Comparison of ENCODE assay signal across 1 cellular context in the genomic region with DNA sequence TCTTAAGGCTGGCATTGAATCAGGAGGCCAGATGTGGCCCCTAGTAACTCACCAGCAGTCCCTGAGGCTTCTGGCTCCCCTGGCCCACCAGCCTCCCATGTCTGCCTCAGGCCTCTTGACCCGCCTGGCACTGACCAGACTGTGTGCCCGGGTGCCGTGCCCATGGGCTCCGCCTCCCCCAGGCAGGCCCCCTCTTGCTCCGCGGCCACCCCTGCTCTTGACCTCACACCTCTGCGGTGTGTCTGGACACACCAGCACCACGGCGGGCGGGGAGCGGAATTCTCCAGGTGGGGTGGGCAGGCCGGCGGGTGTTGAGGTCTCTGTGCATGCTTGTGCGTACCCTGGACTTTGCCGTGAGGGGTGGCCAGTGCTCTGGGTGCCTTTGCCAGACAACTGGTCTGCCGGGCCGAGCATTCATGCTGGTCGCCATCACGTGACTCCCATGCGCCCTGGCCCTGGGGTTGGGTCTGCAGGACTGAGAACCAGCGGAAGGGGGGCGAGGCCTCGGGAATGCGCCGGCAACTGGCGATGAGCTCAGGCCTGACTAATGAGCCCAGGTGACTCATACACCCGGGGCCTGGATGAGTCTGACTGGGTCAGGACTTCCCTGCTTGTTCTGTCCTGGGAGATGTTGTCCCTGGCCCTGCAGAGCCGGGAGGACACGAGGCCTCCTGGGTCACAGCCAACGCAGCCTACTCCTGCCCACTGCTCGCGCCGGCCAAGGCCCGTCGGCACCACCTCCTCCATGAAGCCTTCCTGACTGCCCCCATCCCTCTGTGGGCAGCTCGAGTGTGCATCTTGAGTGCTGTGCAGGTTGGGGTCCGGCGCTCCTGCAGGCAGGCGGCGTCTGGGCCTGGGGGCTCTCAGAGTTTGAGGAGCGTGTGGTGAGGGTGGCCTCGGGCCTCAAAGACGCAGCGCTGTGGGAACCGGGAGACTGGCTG.
TF ChIP-seq lines count a peak whose summit lies in the region.

No MANE protein-coding gene starts in this region.

TF ChIP-seq in K562, 482 proteins besides CTCF, POLR2A, EP300 and RAD21 (continued from another document and continues in another):
- no peak for TF ChIP-seq MAFG (tag; conservative IDR thresholded peaks at IDR 0.05)
- TF ChIP-seq, protein P1, sequence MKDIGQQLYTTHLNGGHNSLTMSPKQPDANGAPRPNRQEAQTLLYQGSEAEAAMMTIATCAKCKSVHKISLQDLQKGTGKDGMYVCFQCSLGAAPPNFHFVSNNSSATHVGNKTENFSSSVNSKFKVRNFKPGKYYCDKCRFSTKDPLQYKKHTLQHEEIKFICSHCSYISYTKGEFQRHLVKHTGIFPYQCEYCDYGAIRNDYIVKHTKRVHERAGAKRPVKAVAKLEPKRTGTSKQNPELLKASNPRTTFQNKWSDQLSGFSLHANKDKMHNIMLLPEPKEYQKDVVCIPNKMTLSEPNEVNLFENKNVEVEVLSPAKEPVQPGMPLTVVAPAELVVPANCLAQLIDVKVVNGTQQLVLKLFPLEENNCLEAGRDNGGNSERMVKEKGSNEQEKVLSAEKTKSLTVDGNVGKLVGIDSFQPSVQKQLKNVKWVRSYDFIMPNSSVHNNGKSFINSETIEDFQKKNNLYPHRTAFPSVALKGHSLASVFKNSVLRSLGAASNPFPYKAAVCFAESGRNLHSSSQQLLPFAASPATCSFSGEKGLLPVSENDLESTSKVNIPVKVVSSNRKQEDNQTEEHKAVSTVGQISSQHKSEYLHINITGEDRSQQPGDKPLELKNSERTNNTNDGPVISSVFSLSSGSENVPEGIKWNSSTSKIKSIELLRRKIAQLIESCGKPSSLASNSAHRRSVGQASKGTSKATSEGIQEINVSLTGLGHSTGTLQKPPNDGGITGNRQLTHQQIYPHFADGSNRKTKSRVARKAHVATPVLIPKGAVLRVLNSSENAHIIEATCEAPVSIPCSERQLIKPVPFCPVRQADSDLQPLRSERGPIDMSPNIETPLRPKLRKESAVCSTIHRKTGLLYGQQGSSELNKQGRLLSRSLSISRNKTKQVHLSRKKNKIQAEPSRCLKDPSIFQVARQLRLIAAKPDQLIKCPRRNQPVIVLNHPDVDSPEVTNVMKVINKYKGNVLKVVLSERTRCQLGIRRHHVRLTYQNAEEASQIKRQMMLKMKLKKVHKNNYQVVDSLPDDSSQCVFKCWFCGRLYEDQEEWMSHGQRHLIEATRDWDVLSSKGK (CRISPR knock-in tag; IDR thresholded peaks at IDR 0.05), result no peak
- TF ChIP-seq, protein P2, sequence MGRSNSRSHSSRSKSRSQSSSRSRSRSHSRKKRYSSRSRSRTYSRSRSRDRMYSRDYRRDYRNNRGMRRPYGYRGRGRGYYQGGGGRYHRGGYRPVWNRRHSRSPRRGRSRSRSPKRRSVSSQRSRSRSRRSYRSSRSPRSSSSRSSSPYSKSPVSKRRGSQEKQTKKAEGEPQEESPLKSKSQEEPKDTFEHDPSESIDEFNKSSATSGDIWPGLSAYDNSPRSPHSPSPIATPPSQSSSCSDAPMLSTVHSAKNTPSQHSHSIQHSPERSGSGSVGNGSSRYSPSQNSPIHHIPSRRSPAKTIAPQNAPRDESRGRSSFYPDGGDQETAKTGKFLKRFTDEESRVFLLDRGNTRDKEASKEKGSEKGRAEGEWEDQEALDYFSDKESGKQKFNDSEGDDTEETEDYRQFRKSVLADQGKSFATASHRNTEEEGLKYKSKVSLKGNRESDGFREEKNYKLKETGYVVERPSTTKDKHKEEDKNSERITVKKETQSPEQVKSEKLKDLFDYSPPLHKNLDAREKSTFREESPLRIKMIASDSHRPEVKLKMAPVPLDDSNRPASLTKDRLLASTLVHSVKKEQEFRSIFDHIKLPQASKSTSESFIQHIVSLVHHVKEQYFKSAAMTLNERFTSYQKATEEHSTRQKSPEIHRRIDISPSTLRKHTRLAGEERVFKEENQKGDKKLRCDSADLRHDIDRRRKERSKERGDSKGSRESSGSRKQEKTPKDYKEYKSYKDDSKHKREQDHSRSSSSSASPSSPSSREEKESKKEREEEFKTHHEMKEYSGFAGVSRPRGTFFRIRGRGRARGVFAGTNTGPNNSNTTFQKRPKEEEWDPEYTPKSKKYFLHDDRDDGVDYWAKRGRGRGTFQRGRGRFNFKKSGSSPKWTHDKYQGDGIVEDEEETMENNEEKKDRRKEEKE (IDR thresholded peaks at IDR 0.05; ENCODE audit: borderline replicate concordance in 1 of 2, control insufficient read depth in 1 of 2, low read depth in 2 of 2, low read length in 1 of 2), result no peak
- peak; percentile 49; the same call in 1 of the 2 replicates for TF ChIP-seq GABPB1 (CRISPR knock-in tag; IDR thresholded peaks at IDR 0.05)
- TF ChIP-seq FOS (IDR thresholded peaks at IDR 0.05; ENCODE audit: extremely low read depth, insufficient read length), result peak; percentile 57
- no peak for TF ChIP-seq ZNF695 (CRISPR knock-in tag; IDR thresholded peaks at IDR 0.05)
- no peak for TF ChIP-seq RBM25 (IDR thresholded peaks at IDR 0.05; ENCODE audit: low read depth, low read length, severe bottlenecking)
- TF ChIP-seq, protein P3, sequence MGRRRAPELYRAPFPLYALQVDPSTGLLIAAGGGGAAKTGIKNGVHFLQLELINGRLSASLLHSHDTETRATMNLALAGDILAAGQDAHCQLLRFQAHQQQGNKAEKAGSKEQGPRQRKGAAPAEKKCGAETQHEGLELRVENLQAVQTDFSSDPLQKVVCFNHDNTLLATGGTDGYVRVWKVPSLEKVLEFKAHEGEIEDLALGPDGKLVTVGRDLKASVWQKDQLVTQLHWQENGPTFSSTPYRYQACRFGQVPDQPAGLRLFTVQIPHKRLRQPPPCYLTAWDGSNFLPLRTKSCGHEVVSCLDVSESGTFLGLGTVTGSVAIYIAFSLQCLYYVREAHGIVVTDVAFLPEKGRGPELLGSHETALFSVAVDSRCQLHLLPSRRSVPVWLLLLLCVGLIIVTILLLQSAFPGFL (CRISPR knock-in tag; IDR thresholded peaks at IDR 0.05), result no peak
- no peak for TF ChIP-seq ETV5 (CRISPR knock-in tag; IDR thresholded peaks at IDR 0.05; ENCODE audit: low read depth)
- no peak for TF ChIP-seq HOXB6 (CRISPR knock-in tag; IDR thresholded peaks at IDR 0.05; ENCODE audit: borderline replicate concordance)
- no peak for TF ChIP-seq ILK (tag; IDR thresholded peaks at IDR 0.05; ENCODE audit: borderline replicate concordance, low read depth)
- no peak for TF ChIP-seq ZNF778 (CRISPR knock-in tag; IDR thresholded peaks at IDR 0.05)
- no peak for TF ChIP-seq ZNF175 (CRISPR knock-in tag; IDR thresholded peaks at IDR 0.05; ENCODE audit: low read depth)
- no peak for TF ChIP-seq TAF15 (IDR thresholded peaks at IDR 0.05; ENCODE audit: low read depth, low read length)
- TF ChIP-seq ZNF586 (CRISPR knock-in tag; conservative IDR thresholded peaks at IDR 0.05), result no peak
- TF ChIP-seq ZNF699 (CRISPR knock-in tag; IDR thresholded peaks at IDR 0.05; ENCODE audit: insufficient replicate concordance), result no peak
- no peak for TF ChIP-seq ARID2 (IDR thresholded peaks at IDR 0.05)
- no peak for TF ChIP-seq HEY1 (CRISPR knock-in tag; IDR thresholded peaks at IDR 0.05; ENCODE audit: borderline replicate concordance)
- TF ChIP-seq MEF2D (tag; conservative IDR thresholded peaks at IDR 0.05; ENCODE audit: low read depth), result no peak
- TF ChIP-seq SNRNP70 (optimal IDR thresholded peaks at IDR 0.05; ENCODE audit: low read depth, low read length), result no peak
- TF ChIP-seq NR2C1 (IDR thresholded peaks at IDR 0.05), result no peak
- TF ChIP-seq NR2C1 (tag; IDR thresholded peaks at IDR 0.05), result no peak
- TF ChIP-seq MAZ (CRISPR knock-in tag; conservative IDR thresholded peaks at IDR 0.05 in 1 of 2, IDR thresholded peaks at IDR 0.05 in 1 of 2), result 0 out of 4 replicates have a peak, but pooled peaks of 1 of the 2 experiments have one; percentile 21
- TF ChIP-seq SIX5 (IDR thresholded peaks at IDR 0.05; ENCODE audit: borderline replicate concordance in 1 of 2, insufficient read depth in 1 of 2, low read depth in 1 of 2, low read length in 2 of 2), result no peak
- TF ChIP-seq ELF2 (CRISPR knock-in tag; IDR thresholded peaks at IDR 0.05), result no peak
- TF ChIP-seq, protein P4, sequence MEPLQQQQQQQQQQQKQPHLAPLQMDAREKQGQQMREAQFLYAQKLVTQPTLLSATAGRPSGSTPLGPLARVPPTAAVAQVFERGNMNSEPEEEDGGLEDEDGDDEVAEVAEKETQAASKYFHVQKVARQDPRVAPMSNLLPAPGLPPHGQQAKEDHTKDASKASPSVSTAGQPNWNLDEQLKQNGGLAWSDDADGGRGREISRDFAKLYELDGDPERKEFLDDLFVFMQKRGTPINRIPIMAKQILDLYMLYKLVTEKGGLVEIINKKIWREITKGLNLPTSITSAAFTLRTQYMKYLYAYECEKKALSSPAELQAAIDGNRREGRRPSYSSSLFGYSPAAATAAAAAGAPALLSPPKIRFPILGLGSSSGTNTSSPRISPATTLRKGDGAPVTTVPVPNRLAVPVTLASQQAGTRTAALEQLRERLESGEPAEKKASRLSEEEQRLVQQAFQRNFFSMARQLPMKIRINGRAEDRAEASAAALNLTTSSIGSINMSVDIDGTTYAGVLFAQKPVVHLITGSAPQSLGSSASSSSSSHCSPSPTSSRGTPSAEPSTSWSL (CRISPR knock-in tag; IDR thresholded peaks at IDR 0.05; ENCODE audit: borderline replicate concordance), result no peak
- TF ChIP-seq CXXC5 (CRISPR knock-in tag; IDR thresholded peaks at IDR 0.05), result peak; percentile 15; the same call in 1 of the 2 replicates
- TF ChIP-seq ARID1B (IDR thresholded peaks at IDR 0.05), result peak; percentile 77
- no peak for TF ChIP-seq HNRNPK (IDR thresholded peaks at IDR 0.05; ENCODE audit: low read depth, low read length, poor library complexity, severe bottlenecking)
- TF ChIP-seq, protein P5, sequence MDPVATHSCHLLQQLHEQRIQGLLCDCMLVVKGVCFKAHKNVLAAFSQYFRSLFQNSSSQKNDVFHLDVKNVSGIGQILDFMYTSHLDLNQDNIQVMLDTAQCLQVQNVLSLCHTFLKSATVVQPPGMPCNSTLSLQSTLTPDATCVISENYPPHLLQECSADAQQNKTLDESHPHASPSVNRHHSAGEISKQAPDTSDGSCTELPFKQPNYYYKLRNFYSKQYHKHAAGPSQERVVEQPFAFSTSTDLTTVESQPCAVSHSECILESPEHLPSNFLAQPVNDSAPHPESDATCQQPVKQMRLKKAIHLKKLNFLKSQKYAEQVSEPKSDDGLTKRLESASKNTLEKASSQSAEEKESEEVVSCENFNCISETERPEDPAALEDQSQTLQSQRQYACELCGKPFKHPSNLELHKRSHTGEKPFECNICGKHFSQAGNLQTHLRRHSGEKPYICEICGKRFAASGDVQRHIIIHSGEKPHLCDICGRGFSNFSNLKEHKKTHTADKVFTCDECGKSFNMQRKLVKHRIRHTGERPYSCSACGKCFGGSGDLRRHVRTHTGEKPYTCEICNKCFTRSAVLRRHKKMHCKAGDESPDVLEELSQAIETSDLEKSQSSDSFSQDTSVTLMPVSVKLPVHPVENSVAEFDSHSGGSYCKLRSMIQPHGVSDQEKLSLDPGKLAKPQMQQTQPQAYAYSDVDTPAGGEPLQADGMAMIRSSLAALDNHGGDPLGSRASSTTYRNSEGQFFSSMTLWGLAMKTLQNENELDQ (CRISPR knock-in tag; IDR thresholded peaks at IDR 0.05; ENCODE audit: borderline replicate concordance), result no peak
- TF ChIP-seq, protein P6, sequence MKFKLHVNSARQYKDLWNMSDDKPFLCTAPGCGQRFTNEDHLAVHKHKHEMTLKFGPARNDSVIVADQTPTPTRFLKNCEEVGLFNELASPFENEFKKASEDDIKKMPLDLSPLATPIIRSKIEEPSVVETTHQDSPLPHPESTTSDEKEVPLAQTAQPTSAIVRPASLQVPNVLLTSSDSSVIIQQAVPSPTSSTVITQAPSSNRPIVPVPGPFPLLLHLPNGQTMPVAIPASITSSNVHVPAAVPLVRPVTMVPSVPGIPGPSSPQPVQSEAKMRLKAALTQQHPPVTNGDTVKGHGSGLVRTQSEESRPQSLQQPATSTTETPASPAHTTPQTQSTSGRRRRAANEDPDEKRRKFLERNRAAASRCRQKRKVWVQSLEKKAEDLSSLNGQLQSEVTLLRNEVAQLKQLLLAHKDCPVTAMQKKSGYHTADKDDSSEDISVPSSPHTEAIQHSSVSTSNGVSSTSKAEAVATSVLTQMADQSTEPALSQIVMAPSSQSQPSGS (CRISPR knock-in tag; IDR thresholded peaks at IDR 0.05), result no peak
- TF ChIP-seq, protein P7, sequence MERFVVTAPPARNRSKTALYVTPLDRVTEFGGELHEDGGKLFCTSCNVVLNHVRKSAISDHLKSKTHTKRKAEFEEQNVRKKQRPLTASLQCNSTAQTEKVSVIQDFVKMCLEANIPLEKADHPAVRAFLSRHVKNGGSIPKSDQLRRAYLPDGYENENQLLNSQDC (CRISPR knock-in tag; IDR thresholded peaks at IDR 0.05), result no peak
- TF ChIP-seq, protein P8, sequence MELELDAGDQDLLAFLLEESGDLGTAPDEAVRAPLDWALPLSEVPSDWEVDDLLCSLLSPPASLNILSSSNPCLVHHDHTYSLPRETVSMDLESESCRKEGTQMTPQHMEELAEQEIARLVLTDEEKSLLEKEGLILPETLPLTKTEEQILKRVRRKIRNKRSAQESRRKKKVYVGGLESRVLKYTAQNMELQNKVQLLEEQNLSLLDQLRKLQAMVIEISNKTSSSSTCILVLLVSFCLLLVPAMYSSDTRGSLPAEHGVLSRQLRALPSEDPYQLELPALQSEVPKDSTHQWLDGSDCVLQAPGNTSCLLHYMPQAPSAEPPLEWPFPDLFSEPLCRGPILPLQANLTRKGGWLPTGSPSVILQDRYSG (tag; conservative IDR thresholded peaks at IDR 0.05; ENCODE audit: low read depth), result no peak
- peak; percentile 48; the same call in 1 of the 2 replicates for TF ChIP-seq CREB1 (IDR thresholded peaks at IDR 0.05)
- TF ChIP-seq CREB1 (CRISPR knock-in tag; IDR thresholded peaks at IDR 0.05), result peak; percentile 58; the same call in 1 of the 2 replicates
- no peak for TF ChIP-seq HDAC2 (IDR thresholded peaks at IDR 0.05)
- no peak for TF ChIP-seq SIN3A (IDR thresholded peaks at IDR 0.05; ENCODE audit: borderline replicate concordance in 2 of 2, control insufficient read depth in 1 of 2, low read depth in 2 of 2, low read length in 2 of 2)
- no peak for TF ChIP-seq CHD1 (IDR thresholded peaks at IDR 0.05; ENCODE audit: low read length)
- TF ChIP-seq, protein P9, sequence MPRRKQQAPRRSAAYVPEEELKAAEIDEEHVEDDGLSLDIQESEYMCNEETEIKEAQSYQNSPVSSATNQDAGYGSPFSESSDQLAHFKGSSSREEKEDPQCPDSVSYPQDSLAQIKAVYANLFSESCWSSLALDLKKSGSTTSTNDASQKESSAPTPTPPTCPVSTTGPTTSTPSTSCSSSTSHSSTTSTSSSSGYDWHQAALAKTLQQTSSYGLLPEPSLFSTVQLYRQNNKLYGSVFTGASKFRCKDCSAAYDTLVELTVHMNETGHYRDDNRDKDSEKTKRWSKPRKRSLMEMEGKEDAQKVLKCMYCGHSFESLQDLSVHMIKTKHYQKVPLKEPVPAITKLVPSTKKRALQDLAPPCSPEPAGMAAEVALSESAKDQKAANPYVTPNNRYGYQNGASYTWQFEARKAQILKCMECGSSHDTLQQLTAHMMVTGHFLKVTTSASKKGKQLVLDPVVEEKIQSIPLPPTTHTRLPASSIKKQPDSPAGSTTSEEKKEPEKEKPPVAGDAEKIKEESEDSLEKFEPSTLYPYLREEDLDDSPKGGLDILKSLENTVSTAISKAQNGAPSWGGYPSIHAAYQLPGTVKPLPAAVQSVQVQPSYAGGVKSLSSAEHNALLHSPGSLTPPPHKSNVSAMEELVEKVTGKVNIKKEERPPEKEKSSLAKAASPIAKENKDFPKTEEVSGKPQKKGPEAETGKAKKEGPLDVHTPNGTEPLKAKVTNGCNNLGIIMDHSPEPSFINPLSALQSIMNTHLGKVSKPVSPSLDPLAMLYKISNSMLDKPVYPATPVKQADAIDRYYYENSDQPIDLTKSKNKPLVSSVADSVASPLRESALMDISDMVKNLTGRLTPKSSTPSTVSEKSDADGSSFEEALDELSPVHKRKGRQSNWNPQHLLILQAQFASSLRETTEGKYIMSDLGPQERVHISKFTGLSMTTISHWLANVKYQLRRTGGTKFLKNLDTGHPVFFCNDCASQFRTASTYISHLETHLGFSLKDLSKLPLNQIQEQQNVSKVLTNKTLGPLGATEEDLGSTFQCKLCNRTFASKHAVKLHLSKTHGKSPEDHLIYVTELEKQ (CRISPR knock-in tag; IDR thresholded peaks at IDR 0.05), result no peak
- no peak for TF ChIP-seq NEUROD1 (IDR thresholded peaks at IDR 0.05; ENCODE audit: borderline replicate concordance, low read depth, low read length, partially characterized antibody)
- TF ChIP-seq HIVEP1 (CRISPR knock-in tag; IDR thresholded peaks at IDR 0.05), result no peak
